6 cellular contexts compared by ENCODE assay signal in the genomic region with DNA sequence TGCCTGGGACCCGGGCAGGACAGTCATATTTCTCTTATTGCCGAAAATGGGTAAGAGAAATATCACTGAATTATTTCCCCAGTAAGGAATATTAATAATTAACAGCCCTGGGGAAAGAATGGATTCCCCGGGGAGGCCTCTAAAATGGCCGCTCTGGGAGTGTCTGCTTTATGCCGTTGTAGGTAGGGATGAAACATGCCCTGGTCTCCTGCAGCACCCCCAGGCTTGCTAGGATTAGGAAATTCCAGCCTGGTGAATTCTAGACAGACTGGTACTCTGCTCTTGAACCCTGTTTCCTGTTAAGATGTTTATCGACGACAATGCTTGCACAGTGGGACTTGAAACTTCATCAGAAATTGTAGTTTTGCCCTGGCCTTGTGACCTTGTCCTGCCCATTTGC. TPM values are rescaled to one million over a fixed set of nuclear protein-coding genes. Genes with fewer than 3 reads are reported as not detected.
"Had no signal": no experiment of that assay in that cellular context is flagged by ENCODE, and none has a peak within 500 bp of the region (broad histone marks: within the 10 kb centered on the region; RNA-seq: fewer than 3 reads in every experiment).

No MANE protein-coding gene starts in this region.

RNA-seq across cellular contexts. Expression of gene RGS18, which starts 6.7 kb away (rescaled TPM):
- total RNA-seq: activated B cell treated with CpG ODN at 0.5 μM for 24 hours; activated naive CD4-positive, alpha-beta T cell treated with anti-CD3 and anti-CD28 coated beads for 36 hours; activated T-helper 1 cell treated with anti-CD3 and anti-CD28 coated beads, Interleukin-12 subunit alpha, Interleukin-12 subunit beta, Interleukin-2, Interleukin-4 antibody, amounts not matched to agents 30 ng/mL and 10 ng/mL and 1 ng/mL, durations not matched to agents 14 hours and 24 hours and 36 hours; bronchial epithelial cell; cardiac muscle cell; chondrocyte had no signal
- polyA plus RNA-seq: cardiac muscle cell had no signal
